1 cellular context compared by ENCODE assay signal in the genomic region with DNA sequence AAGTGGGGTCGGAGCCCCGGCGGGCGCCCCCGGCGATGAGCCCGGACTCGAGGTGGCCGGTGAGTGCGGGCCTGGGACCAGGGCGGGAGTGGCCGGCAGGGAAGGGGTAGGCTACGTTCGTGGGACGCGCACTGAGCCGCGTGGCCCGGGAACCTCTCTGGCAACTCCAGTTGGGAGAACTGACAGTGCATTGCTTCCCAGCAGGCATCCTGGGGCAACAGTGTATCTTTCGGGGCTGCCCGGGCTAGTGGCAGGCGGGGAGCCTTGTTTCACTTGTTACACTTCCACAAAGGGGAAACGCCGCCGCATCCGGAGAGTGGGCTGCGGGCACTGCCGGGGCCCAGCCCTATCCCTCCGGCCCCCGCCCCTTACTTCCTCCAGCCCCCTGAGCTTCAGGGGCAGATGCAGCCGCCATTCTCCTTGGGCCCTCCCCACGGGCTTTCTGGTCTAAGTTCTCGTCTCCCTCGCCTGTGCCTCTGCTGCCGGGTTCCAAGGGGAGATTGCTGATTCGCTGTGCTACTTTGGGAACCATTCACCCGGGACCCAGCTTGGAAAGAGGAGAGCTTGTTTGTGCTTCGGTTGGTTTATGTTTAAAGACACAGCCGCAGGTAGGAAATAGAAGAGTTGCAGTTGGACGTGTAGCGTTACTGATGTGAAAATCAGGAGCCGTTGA.
A peak's percentile ranks its signal among the peaks of the same experiment; 100 is the strongest.
TF ChIP-seq lines count a peak whose summit lies in the region.

No MANE protein-coding gene starts in this region.

TF ChIP-seq in HCT116, 20 proteins besides CTCF, POLR2A, EP300 and RAD21 (continued from another document):
- TF ChIP-seq, protein P1, sequence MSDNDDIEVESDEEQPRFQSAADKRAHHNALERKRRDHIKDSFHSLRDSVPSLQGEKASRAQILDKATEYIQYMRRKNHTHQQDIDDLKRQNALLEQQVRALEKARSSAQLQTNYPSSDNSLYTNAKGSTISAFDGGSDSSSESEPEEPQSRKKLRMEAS (IDR thresholded peaks at IDR 0.05), result no peak
- TF ChIP-seq ZFX (IDR thresholded peaks at IDR 0.05), result 0 out of 2 replicates have a peak, but pooled peaks have one; percentile 58
- no peak for TF ChIP-seq JUND (IDR thresholded peaks at IDR 0.05)
